8 cellular contexts compared by ENCODE assay signal in the genomic region with DNA sequence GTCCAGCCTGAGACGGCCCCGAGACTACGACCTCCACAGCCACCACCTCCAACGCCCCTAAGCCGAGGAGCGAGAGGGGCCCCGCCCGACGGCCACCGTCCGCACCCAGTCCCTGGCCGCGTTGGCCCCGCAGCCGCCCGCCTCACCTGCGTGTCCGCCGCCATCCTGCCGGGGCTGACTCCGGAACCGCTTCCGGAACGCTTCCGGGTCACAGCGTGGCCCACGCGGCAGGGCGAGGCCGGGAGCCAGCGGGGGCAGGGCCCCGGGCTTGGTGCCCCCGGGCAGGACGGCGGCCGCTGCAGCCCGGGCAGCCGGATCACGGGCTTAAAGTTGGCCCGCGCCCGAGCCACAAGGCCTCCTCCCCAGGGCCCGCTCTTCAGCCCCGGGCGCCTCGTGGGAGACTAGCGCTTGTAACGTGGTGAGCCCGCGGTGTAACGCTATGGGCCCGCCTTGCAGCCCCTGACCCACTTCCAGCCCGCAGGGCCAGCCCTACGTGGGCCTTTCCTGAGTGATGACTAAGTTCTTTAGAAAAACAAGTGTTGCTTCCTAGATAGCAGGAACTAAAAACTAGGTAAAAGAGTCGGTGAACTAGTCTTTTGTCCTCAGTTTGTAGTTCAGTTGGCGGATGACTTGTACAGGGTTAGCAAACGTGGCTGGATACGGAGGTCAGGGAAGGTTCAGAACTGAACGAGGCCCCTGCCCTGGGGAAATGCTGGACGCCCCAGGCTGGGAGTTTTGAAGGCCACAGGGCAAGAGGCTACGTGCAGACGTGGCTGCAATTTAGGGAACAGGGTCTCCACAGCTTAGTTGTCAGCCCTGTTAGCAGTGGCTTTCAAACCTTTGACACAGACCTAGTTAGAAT. TPM values are rescaled to one million over a fixed set of nuclear protein-coding genes. Genes with fewer than 3 reads are reported as not detected.
DNase-seq lines count a peak whose midpoint lies in the region; ATAC-seq and TF ChIP-seq lines count a peak whose summit lies in the region.

Gene GCN1, minus strand, starts transcription at position 182 of the 862 bp plus-strand sequence. Its CDS starts 18 bp downstream, at position 164.

- no peaks in the 10 kb centered on the region for H3K27me3 Mint-ChIP-seq in mesothelial cell of epicardium (ENCODE audit: low read depth)

- in situ Hi-C loops in endometrial microvascular endothelial cells (cut with HindIII; ENCODE audit: inconsistent ontology term, low pct_unique_long_range_greater_than_20kb, low sequenced_read_pairs): no loop called here

- peaks cover 36% of the 10 kb centered on the region for H3K4me1 Mint-ChIP-seq in mesothelial cell of epicardium

- H3K9me3 Mint-ChIP-seq in mesothelial cell of epicardium: no peaks in the 10 kb centered on the region

- DNase-seq in GM19240 (ENCODE audit: insufficient read length, low spot score) (peak; percentile 58), NOMO-1 treated with DMSO at 0.1 percent for 48 hours (lab: John Stamatoyannopoulos, UW; ENCODE audit: unreplicated experiment) (peak; percentile 54), mesothelial cell of epicardium (ENCODE audit: low spot score in 2 of 2, unreplicated experiment in 2 of 2) (peak; percentile 73 to 83)
- DNase-seq in activated CD8-positive, alpha-beta memory T cell treated with anti-CD3 and anti-CD28 coated beads, Interleukin-2, amount 50 U/mL, for 1 hour (ENCODE audit: extremely low read depth): peak; percentile 33
- DNase-seq in stimulated activated CD8-positive, alpha-beta memory T cell treated with anti-CD3 and anti-CD28 coated beads, Interleukin-15, amount 100 ng/mL, for 4 hours (ENCODE audit: low read depth in 2 of 2): peak; percentile 74 to 79

- peak; percentile 70 for ATAC-seq in HG03460 (IDR thresholded peaks at IDR 0.05; ENCODE audit: unreplicated experiment)

- H3K27ac Mint-ChIP-seq in mesothelial cell of epicardium: peak within 1 kb of the TSS; percentile 95

- peak within 1 kb of the TSS; percentile 98 for H3K27ac ChIP-seq in C4-2B

- H3K36me3 Mint-ChIP-seq in mesothelial cell of epicardium: peaks cover 19% of the 10 kb centered on the region

- H3K4me3 Mint-ChIP-seq in mesothelial cell of epicardium: peak within 1 kb of the TSS; percentile 86

- no peak for TF ChIP-seq CTCF in C4-2B (conservative IDR thresholded peaks at IDR 0.05)
- no peak for TF ChIP-seq CTCF in mesothelial cell of epicardium (IDR thresholded peaks at IDR 0.05; ENCODE audit: unreplicated experiment)

RNA-seq across cellular contexts. Expression of gene GCN1, which starts in this region (rescaled TPM):
- total RNA-seq in endometrial microvascular endothelial cells (ENCODE audit: inconsistent ontology term): 76.4 TPM
- total RNA-seq in mesothelial cell of epicardium: 121 to 134 TPM (median 127 TPM) in 3 replicates

Comparison
In these comparisons a context has a peak if more than half of its experiments do, and no peak if none do; other contexts are left out.
1. Peak in every context shown above with its lines: DNase-seq, ATAC-seq and H3K27ac ChIP-seq.